Comparison of ENCODE assay signal across 11 cellular contexts in the genomic region with DNA sequence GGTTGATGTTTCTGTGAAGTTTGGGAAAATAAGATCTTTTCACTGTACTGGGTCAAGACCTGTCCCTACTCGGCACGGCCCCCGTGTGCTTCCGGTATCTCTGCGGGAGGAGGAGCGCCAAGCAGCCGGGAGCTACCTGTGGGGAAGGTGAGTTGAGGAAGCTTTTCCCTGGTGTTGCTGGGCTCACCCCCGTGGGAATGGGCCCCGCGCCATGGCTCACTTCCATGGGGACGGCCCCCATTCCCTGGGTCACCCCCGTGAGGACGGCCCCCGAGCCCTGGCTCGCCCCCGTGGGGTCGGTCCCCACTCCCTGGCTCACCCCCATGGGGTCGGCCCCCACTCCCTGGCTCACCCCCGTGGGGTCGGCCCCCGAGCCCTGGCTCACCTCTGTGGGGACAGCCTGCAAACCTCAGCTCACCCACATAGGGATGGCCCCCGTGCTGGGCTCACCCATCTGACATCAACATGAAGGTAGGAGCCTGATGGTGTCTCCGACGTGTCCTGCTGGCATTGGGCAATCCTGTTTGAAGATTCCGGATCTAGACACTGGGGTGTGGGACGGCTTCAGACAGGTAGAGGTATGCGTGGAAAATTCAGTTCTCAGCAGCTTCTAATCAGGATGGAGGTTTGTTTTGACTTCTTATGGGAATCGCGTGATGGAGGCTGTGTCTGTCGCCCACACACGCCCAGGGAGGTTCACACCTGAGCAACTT. TPM values are rescaled to one million over a fixed set of nuclear protein-coding genes. Genes with fewer than 3 reads are reported as not detected.
DNase-seq lines count a peak whose midpoint lies in the region; ATAC-seq, FAIRE-seq and TF ChIP-seq lines count a peak whose summit lies in the region.
"Had no signal": no experiment of that assay in that cellular context is flagged by ENCODE, and none has a peak within 500 bp of the region (broad histone marks: within the 10 kb centered on the region; RNA-seq: fewer than 3 reads in every experiment).

No MANE protein-coding gene starts in this region.

- H3K4me2 ChIP-seq in DOHH2 (ENCODE audit: low read length), result peak overlapping the region; percentile 63
- peak overlapping the region; percentile 86 for H3K4me2 ChIP-seq in astrocyte (ENCODE audit: low read length)

- H3K27me3 ChIP-seq in DOHH2 (ENCODE audit: control insufficient read depth, low read length) (no peaks in the 10 kb centered on the region; the same call in 1 of the 2 replicates), astrocyte (ENCODE audit: insufficient read depth, low read length) (peaks cover 39% of the 10 kb centered on the region)

- POLR2A ChIA-PET in naive thymus-derived CD8-positive, alpha-beta T cell (lab: Charles Lee), result no interaction called here

- no peak overlapping the region for H2AFZ ChIP-seq in astrocyte (ENCODE audit: low read depth, low read length)

- H3K27ac ChIP-seq in DOHH2 (ENCODE audit: low read depth, low read length), result no peak overlapping the region
- H3K27ac ChIP-seq in astrocyte (ENCODE audit: low read depth, low read length), result no peak overlapping the region

- H3K4me3 Mint-ChIP-seq in astrocyte (ENCODE audit: unreplicated experiment), result no peak overlapping the region
- H3K4me3 Mint-ChIP-seq in naive thymus-derived CD8-positive, alpha-beta T cell, result peak overlapping the region; percentile 77 to 93 (median 86)

- no peak for ATAC-seq in naive thymus-derived CD8-positive, alpha-beta T cell
- ATAC-seq in GM18868 (IDR thresholded peaks at IDR 0.05; ENCODE audit: unreplicated experiment) (no peak), HG03520 (IDR thresholded peaks at IDR 0.05; ENCODE audit: unreplicated experiment) (no peak)

- no peaks in the 10 kb centered on the region for H3K36me3 ChIP-seq in DOHH2 (ENCODE audit: control insufficient read depth, low read length)
- H3K36me3 ChIP-seq in astrocyte (ENCODE audit: insufficient read depth, low read length), result no peaks in the 10 kb centered on the region

- H3K4me1 ChIP-seq in DOHH2 (ENCODE audit: control insufficient read depth, low read length), result peaks cover 29% of the 10 kb centered on the region
- H3K4me1 ChIP-seq in astrocyte (ENCODE audit: insufficient read depth, low read length), result peaks cover 5% of the 10 kb centered on the region

- H3K79me2 ChIP-seq in DOHH2 (ENCODE audit: control insufficient read depth, low read length), result no peaks in the 10 kb centered on the region
- H3K79me2 ChIP-seq in astrocyte (ENCODE audit: insufficient read depth, low read length), result no peaks in the 10 kb centered on the region

- TF ChIP-seq CTCF in AG10803 (conservative IDR thresholded peaks at IDR 0.05; ENCODE audit: low read length) (no peak), DOHH2 (IDR thresholded peaks at IDR 0.05; ENCODE audit: low read depth, low read length, poor library complexity, severe bottlenecking) (no peak), astrocyte (IDR thresholded peaks at IDR 0.05; ENCODE audit: insufficient read depth, low read depth, low read length) (no peak)

- H3K4me1 Mint-ChIP-seq in astrocyte (ENCODE audit: low read depth, unreplicated experiment), result peaks cover 3% of the 10 kb centered on the region
- H3K4me1 Mint-ChIP-seq in naive thymus-derived CD8-positive, alpha-beta T cell, result peaks cover 20 to 39% (median 28%) of the 10 kb centered on the region in 4 donors

- H3K9ac ChIP-seq in astrocyte (ENCODE audit: low read length), result no peak overlapping the region

- no peaks in the 10 kb centered on the region for H3K9me2 ChIP-seq in DOHH2 (replicated peaks; ENCODE audit: control insufficient read depth, low read length)

- no peaks in the 10 kb centered on the region for H3K9me3 Mint-ChIP-seq in astrocyte (ENCODE audit: unreplicated experiment)
- H3K9me3 Mint-ChIP-seq in naive thymus-derived CD8-positive, alpha-beta T cell, result no peaks in the 10 kb centered on the region

- FAIRE-seq in astrocyte (lab: Jason Lieb, UNC), result no peak

- H3K36me3 Mint-ChIP-seq in astrocyte (ENCODE audit: low read depth, unreplicated experiment), result no peaks in the 10 kb centered on the region
- no peaks in the 10 kb centered on the region for H3K36me3 Mint-ChIP-seq in naive thymus-derived CD8-positive, alpha-beta T cell

- H3K27ac Mint-ChIP-seq in astrocyte (ENCODE audit: unreplicated experiment), result no peak overlapping the region
- peak overlapping the region in 5 of 10 donors; percentile 16 to 85 (median 60) for H3K27ac Mint-ChIP-seq in naive thymus-derived CD8-positive, alpha-beta T cell

- H3K4me3 ChIP-seq in AG10803 (ENCODE audit: low read length) (peak overlapping the region; percentile 67), DOHH2 (ENCODE audit: low read length) (peak overlapping the region; percentile 61), astrocyte (ENCODE audit: insufficient read depth, low read depth, low read length) (no peak overlapping the region)

- H3K9me3 ChIP-seq in DOHH2 (ENCODE audit: control insufficient read depth, insufficient read depth, low read length) (no peaks in the 10 kb centered on the region), astrocyte (ENCODE audit: insufficient read depth, low read depth, low read length) (no peaks in the 10 kb centered on the region)

- H4K20me1 ChIP-seq in DOHH2 (ENCODE audit: control insufficient read depth, insufficient read depth, low read depth, low read length) (no peaks in the 10 kb centered on the region), astrocyte (ENCODE audit: insufficient read depth, low read length) (no peaks in the 10 kb centered on the region)

- H3F3A ChIP-seq in DOHH2 (ENCODE audit: control insufficient read depth, insufficient read depth), result peaks cover 13% of the 10 kb centered on the region

- DNase-seq in AG10803 (ENCODE audit: low read depth), result no peak
- no peak for DNase-seq in astrocyte (ENCODE audit: low read depth)
- no peak for DNase-seq in naive thymus-derived CD8-positive, alpha-beta T cell
- DNase-seq in stimulated activated CD4-positive, alpha-beta T cell treated with anti-CD3 and anti-CD28 coated beads, Interleukin-4, amount 100 ng/mL, for 1 hour, result no peak
- DNase-seq in putamen (ENCODE audit: low spot score), result no peak
- DNase-seq: activated effector memory CD4-positive, alpha-beta T cell treated with Interleukin-2 at 50 U/mL for 16 hours; DMS 273 treated with DMSO at 0.1 percent for 48 hours had no signal

- H3K27me3 Mint-ChIP-seq in astrocyte (ENCODE audit: low read depth, unreplicated experiment), result peaks cover 29% of the 10 kb centered on the region
- peaks cover 21 to 46% (median 25%) of the 10 kb centered on the region in 5 donors for H3K27me3 Mint-ChIP-seq in naive thymus-derived CD8-positive, alpha-beta T cell

RNA-seq across cellular contexts. Expression of a gene that starts 9.1 kb away (rescaled TPM):
- total RNA-seq in astrocyte, result not detected in 2 replicates
- not detected for total RNA-seq in naive thymus-derived CD8-positive, alpha-beta T cell
- polyA plus RNA-seq in naive thymus-derived CD8-positive, alpha-beta T cell, result not detected
- total RNA-seq: temporal lobe had no signal

RNA-seq across cellular contexts. Expression of a gene that starts 17.2 kb away (rescaled TPM):
- not detected in 2 replicates for total RNA-seq in astrocyte
- not detected for total RNA-seq in naive thymus-derived CD8-positive, alpha-beta T cell
- polyA plus RNA-seq in naive thymus-derived CD8-positive, alpha-beta T cell, result not detected
- total RNA-seq: temporal lobe had no signal
